In the genomic region with DNA sequence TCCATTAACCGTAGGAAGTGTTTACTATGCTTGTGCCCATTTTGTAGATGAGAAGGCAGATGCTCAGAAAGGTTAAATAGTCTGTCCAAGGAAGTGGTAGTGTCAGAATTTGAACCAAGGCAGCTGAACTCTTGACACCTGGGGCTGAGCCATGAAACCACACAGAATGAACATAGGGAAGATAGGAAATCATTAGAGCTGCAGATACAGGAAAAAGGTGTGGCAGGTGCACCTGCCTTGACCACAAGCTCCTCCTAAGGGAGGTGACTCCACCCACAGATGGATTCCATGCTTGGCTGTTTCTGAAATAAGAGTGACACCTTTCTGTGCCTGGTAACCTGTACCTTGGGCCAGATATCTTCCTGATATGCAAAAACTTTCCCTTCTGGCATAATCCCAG, we compare ENCODE assay signal across 17 cellular contexts.
"Had no signal": no experiment of that assay in that cellular context is flagged by ENCODE, and none has a peak within 500 bp of the region (broad histone marks: within the 10 kb centered on the region; RNA-seq: fewer than 3 reads in every experiment).

No MANE protein-coding gene starts in this region.

- H3K4me1 ChIP-seq: foreskin keratinocyte, lower lobe of right lung, stomach had no signal

- ATAC-seq: activated T-helper 17 cell treated with anti-CD3 and anti-CD28 coated beads, Interleukin-2, amount 50 U/mL, for 72 hours; foreskin keratinocyte; left cardiac atrium; lower lobe of right lung; naive thymus-derived CD4-positive, alpha-beta T cell had no signal

- DNase-seq: activated B cell treated with CpG ODN at 0.5 μM for 24 hours; activated CD4-positive, alpha-beta T cell treated with anti-CD3 and anti-CD28 coated beads, Interleukin-2, amount 10 ng/mL, durations not matched to agents 7 days and 5 days; activated naive CD4-positive, alpha-beta T cell treated with anti-CD3 and anti-CD28 coated beads for 36 hours; activated T-cell treated with anti-CD3 and anti-CD28 coated beads for 4 hours; foreskin keratinocyte; head of caudate nucleus; left cardiac atrium; lower lobe of right lung; naive thymus-derived CD4-positive, alpha-beta T cell; posterior cingulate gyrus; stimulated activated CD4-positive, alpha-beta T cell treated with anti-CD3 and anti-CD28 coated beads, Interleukin-4, amount 100 ng/mL, for 4 hours; stomach had no signal

- H3K9me3 Mint-ChIP-seq: activated B cell treated with CpG ODN at 0.5 μM for 24 hours; activated CD4-positive, alpha-beta T cell treated with anti-CD3 and anti-CD28 coated beads, Interleukin-2, amount 10 ng/mL, durations not matched to agents 7 days and 5 days; activated naive CD4-positive, alpha-beta T cell treated with anti-CD3 and anti-CD28 coated beads for 36 hours; activated T-helper 17 cell treated with anti-CD3 and anti-CD28 coated beads, Interleukin-2, amount 50 U/mL, for 72 hours had no signal

- H3K4me1 Mint-ChIP-seq: activated T-helper 17 cell treated with anti-CD3 and anti-CD28 coated beads, Interleukin-2, amount 50 U/mL, for 72 hours had no signal

- H3K4me3 Mint-ChIP-seq: activated B cell treated with CpG ODN at 0.5 μM for 24 hours; activated CD4-positive, alpha-beta T cell treated with anti-CD3 and anti-CD28 coated beads, Interleukin-2, amount 10 ng/mL, durations not matched to agents 7 days and 5 days; activated naive CD4-positive, alpha-beta T cell treated with anti-CD3 and anti-CD28 coated beads for 36 hours; activated T-helper 17 cell treated with anti-CD3 and anti-CD28 coated beads, Interleukin-2, amount 50 U/mL, for 72 hours had no signal

- H3K36me3 ChIP-seq: cardiac muscle cell, lower lobe of right lung, neutrophil, stomach, thoracic aorta had no signal

- H3K27ac Mint-ChIP-seq: activated B cell treated with CpG ODN at 0.5 μM for 24 hours; activated CD4-positive, alpha-beta T cell treated with anti-CD3 and anti-CD28 coated beads, Interleukin-2, amount 10 ng/mL, durations not matched to agents 7 days and 5 days; activated naive CD4-positive, alpha-beta T cell treated with anti-CD3 and anti-CD28 coated beads for 36 hours; activated T-helper 17 cell treated with anti-CD3 and anti-CD28 coated beads, Interleukin-2, amount 50 U/mL, for 72 hours had no signal

- H3K27me3 ChIP-seq: foreskin keratinocyte had no signal

- H3K27ac ChIP-seq: cardiac muscle cell, foreskin keratinocyte, lower lobe of right lung, neutrophil, skin epidermis, stomach, thoracic aorta had no signal

- H3K9me3 ChIP-seq: lower lobe of right lung, neutrophil, stomach, thoracic aorta had no signal

- H3K36me3 Mint-ChIP-seq: naive thymus-derived CD4-positive, alpha-beta T cell had no signal

- H3K4me3 ChIP-seq: cardiac muscle cell, lower lobe of right lung, skin epidermis, stomach, thoracic aorta had no signal
